28 cellular contexts compared by ENCODE assay signal in the genomic region with DNA sequence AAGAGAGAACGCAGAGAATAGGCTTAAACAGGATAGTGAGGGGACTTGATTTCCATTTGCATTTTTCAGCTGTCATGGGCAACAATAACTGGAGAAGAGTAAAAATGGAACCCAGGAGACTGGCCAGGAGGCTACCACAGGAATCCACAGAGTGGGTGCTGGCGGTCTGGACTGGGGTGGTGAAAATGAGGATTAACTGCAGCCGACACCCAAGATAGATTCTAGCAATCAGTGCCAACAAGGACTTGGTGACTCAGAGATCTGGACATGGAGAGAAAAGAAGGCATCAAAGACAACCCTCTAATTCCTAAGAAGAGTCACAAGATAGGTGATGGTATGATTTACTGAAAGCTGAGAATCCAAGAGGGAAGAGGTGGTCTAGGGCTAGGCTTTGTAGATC.
"Had no signal": no experiment of that assay in that cellular context is flagged by ENCODE, and none has a peak within 500 bp of the region (broad histone marks: within the 10 kb centered on the region; RNA-seq: fewer than 3 reads in every experiment).

No MANE protein-coding gene starts in this region.

- H3K27me3 Mint-ChIP-seq: effector memory CD8-positive, alpha-beta T cell; memory B cell; naive thymus-derived CD4-positive, alpha-beta T cell; stimulated activated memory B cell treated with anti-CD40 and anti-IgM and Interleukin-4, amounts not matched to agents 10 μg/mL and 1 μg/mL and 100 μg/mL, for 72 hours had no signal

- H3K4me3 ChIP-seq: heart right ventricle, left ventricle myocardium inferior, lower lobe of right lung, prostate gland, sigmoid colon, skin epidermis, spleen, thoracic aorta, tibial nerve, upper lobe of left lung had no signal

- H3K27me3 ChIP-seq: foreskin keratinocyte, heart right ventricle, sigmoid colon, spleen, tibial nerve, upper lobe of left lung had no signal

- H3K36me3 ChIP-seq: prostate gland, sigmoid colon had no signal

- FAIRE-seq: endometrium, islet of Langerhans had no signal

- H3K27ac ChIP-seq: foreskin keratinocyte, heart right ventricle, left ventricle myocardium inferior, lower lobe of right lung, prostate gland, sigmoid colon, skin epidermis, spleen, thoracic aorta, tibial nerve, upper lobe of left lung had no signal

- H3K27ac Mint-ChIP-seq: memory B cell; naive thymus-derived CD4-positive, alpha-beta T cell; nephron; stimulated activated memory B cell treated with anti-CD40 and anti-IgM and Interleukin-4, amounts not matched to agents 10 μg/mL and 1 μg/mL and 100 μg/mL, for 72 hours had no signal

- ATAC-seq: effector memory CD8-positive, alpha-beta T cell; foreskin keratinocyte; heart right ventricle; lower lobe of right lung; naive thymus-derived CD4-positive, alpha-beta T cell; right cardiac atrium; stimulated activated memory B cell treated with anti-CD40 and anti-IgM and Interleukin-4, amounts not matched to agents 10 μg/mL and 1 μg/mL and 100 μg/mL, for 72 hours; stimulated activated naive CD8-positive, alpha-beta T cell treated with anti-CD3 and anti-CD28 coated beads, Interleukin-15, Interleukin-2, amounts not matched to agents 100 U/mL and 50 U/mL, for 24 hours had no signal

- H3K4me1 Mint-ChIP-seq: memory B cell; naive thymus-derived CD4-positive, alpha-beta T cell; nephron; stimulated activated memory B cell treated with anti-CD40 and anti-IgM and Interleukin-4, amounts not matched to agents 10 μg/mL and 1 μg/mL and 100 μg/mL, for 72 hours had no signal

- H3K9me3 Mint-ChIP-seq: effector memory CD8-positive, alpha-beta T cell; memory B cell; naive thymus-derived CD4-positive, alpha-beta T cell; stimulated activated memory B cell treated with anti-CD40 and anti-IgM and Interleukin-4, amounts not matched to agents 10 μg/mL and 1 μg/mL and 100 μg/mL, for 72 hours had no signal

- H3K4me3 Mint-ChIP-seq: effector memory CD8-positive, alpha-beta T cell; memory B cell; naive thymus-derived CD4-positive, alpha-beta T cell; nephron; stimulated activated memory B cell treated with anti-CD40 and anti-IgM and Interleukin-4, amounts not matched to agents 10 μg/mL and 1 μg/mL and 100 μg/mL, for 72 hours had no signal

- DNase-seq: cerebellar nuclear complex; cortex of kidney; effector memory CD8-positive, alpha-beta T cell; foreskin keratinocyte; glutamatergic neuron; heart right ventricle; hippocampal formation; left cardiac atrium; left ventricle myocardium inferior; lower lobe of right lung; naive thymus-derived CD4-positive, alpha-beta T cell; nucleus accumbens; right cardiac atrium; sigmoid colon; spleen; stimulated activated CD4-positive, alpha-beta T cell treated with anti-CD3 and anti-CD28 coated beads, Interleukin-4, amount 100 ng/mL, for 4 hours; stimulated activated naive CD8-positive, alpha-beta T cell treated with anti-CD3 and anti-CD28 coated beads, Interleukin-15, Interleukin-2, amounts not matched to agents 100 U/mL and 50 U/mL, for 24 hours; substantia nigra; upper lobe of left lung had no signal

- H3K4me1 ChIP-seq: foreskin keratinocyte, heart right ventricle, left ventricle myocardium inferior, lower lobe of right lung, prostate gland, sigmoid colon, spleen, upper lobe of left lung had no signal

- H3K9me3 ChIP-seq: heart right ventricle, left ventricle myocardium inferior, lower lobe of right lung, prostate gland, sigmoid colon, spleen, thoracic aorta, tibial nerve, upper lobe of left lung had no signal
